8 cellular contexts compared by ENCODE assay signal in genomic region chr14:51395361-51395849, GRCh38.
DNase-seq lines count a peak whose midpoint lies in the region; ATAC-seq, FAIRE-seq and TF ChIP-seq lines count a peak whose summit lies in the region.

No MANE protein-coding gene starts in this region.

- FAIRE-seq in GM12891 (lab: Jason Lieb, UNC): no peak

- TF ChIP-seq CTCF in cardiac fibroblast (IDR thresholded peaks at IDR 0.05; ENCODE audit: low read depth, low read length) (peak; percentile 11), lower leg skin (IDR thresholded peaks at IDR 0.05) (no peak), thyroid gland (IDR thresholded peaks at IDR 0.05) (no peak)

- intact Hi-C loops in lower leg skin (cut with DNase I; ENCODE audit: low total_unique reads): no loop called here
- intact Hi-C loops in thyroid gland (cut with DNase I): no loop called here

- peak; percentile 98 for DNase-seq in LHCN-M2 (ENCODE audit: low read depth)
- peak; percentile 83 to 97 for DNase-seq in cardiac fibroblast (ENCODE audit: low read depth in 2 of 2)
- peak; percentile 57 to 87 for DNase-seq in lower leg skin (ENCODE audit: low spot score in 2 of 2)
- DNase-seq in thyroid gland: peak; percentile 29 to 31
- no peak for DNase-seq in effector CD8-positive, alpha-beta T cell (lab: John Stamatoyannopoulos, UW)
- DNase-seq in NCI-H1048 (lab: John Stamatoyannopoulos, UW): no peak
- no peak for DNase-seq in GM12891 (ENCODE audit: insufficient read length, low spot score)

- H3K4me1 ChIP-seq in thyroid gland: peaks cover 8 to 16% of the 10 kb centered on the region in 2 donors

- WGBS in lower leg skin, 2 donors: 18 to 28% methylated on average over 9 of the region's 9 CpGs
- WGBS in thyroid gland, 2 donors: 25 to 41% methylated on average over 8 to 9 of the region's 9 CpGs

- H3K4me3 ChIP-seq in cardiac fibroblast (replicated peaks in 1 of 2; ENCODE audit: low read depth in 2 of 2, low read length in 2 of 2) (no peak overlapping the region), lower leg skin (ENCODE audit: low read depth, poor library complexity, severe bottlenecking) (no peak overlapping the region), thyroid gland (replicated peaks in 1 of 3) (no peak overlapping the region)

- no peaks in the 10 kb centered on the region for H3K9me3 ChIP-seq in thyroid gland

- TF ChIP-seq POLR2A in lower leg skin (IDR thresholded peaks at IDR 0.05) (no peak), thyroid gland (IDR thresholded peaks at IDR 0.05) (no peak), GM12891 (IDR thresholded peaks at IDR 0.05; ENCODE audit: low read depth, low read length) (no peak)

- H3K36me3 ChIP-seq in thyroid gland: no peaks in the 10 kb centered on the region

- ATAC-seq in HG02885 (IDR thresholded peaks at IDR 0.05; ENCODE audit: poor library complexity, unreplicated experiment): no peak

- no peaks in the 10 kb centered on the region for H3K27me3 ChIP-seq in thyroid gland

- peak overlapping the region; percentile 39 to 70 (median 64) for H3K27ac ChIP-seq in thyroid gland

TF ChIP-seq in GM12891, 5 proteins besides CTCF, POLR2A, EP300 and RAD21:
- TF ChIP-seq TAF1 (IDR thresholded peaks at IDR 0.05; ENCODE audit: low read depth, low read length): no peak
- no peak for TF ChIP-seq POU2F2 (IDR thresholded peaks at IDR 0.05; ENCODE audit: low read depth, low read length)
- no peak for TF ChIP-seq POLR2AphosphoS5 (IDR thresholded peaks at IDR 0.05; ENCODE audit: low read depth, low read length)
- TF ChIP-seq PAX5 (IDR thresholded peaks at IDR 0.05; ENCODE audit: insufficient read depth, low read length, severe bottlenecking): no peak
- TF ChIP-seq SPI1 (IDR thresholded peaks at IDR 0.05; ENCODE audit: low read depth, low read length): no peak

Comparison
In these comparisons a context has a peak if more than half of its experiments do, and no peak if none do; other contexts are left out.
1. DNase-seq: peak in LHCN-M2 (single experiment), cardiac fibroblast (2 of 2), lower leg skin (2 of 2) and thyroid gland (2 of 2); none in effector CD8-positive, alpha-beta T cell (single experiment), NCI-H1048 (single experiment) and GM12891 (single experiment).